8 cellular contexts compared by ENCODE assay signal in genomic region chr9:74379718-74380117, GRCh38.
DNase-seq lines count a peak whose midpoint lies in the region; ATAC-seq and TF ChIP-seq lines count a peak whose summit lies in the region.

No MANE protein-coding gene starts in this region.

- peak in 1 of 2 experiments; percentile 40 for TF ChIP-seq CTCF in Caco-2 (IDR thresholded peaks at IDR 0.05; ENCODE audit: insufficient read depth in 1 of 2, low read depth in 1 of 2, low read length in 1 of 2, severe bottlenecking in 1 of 2, unreplicated experiment in 1 of 2)

- H3K9me3 Mint-ChIP-seq in Caco-2 (ENCODE audit: unreplicated experiment) = no peaks in the 10 kb centered on the region

- DNase-seq in Caco-2 (peak; percentile 13 to 24), SK-N-MC (ENCODE audit: low read depth, low spot score) (peak; percentile 12), inferior parietal cortex (ENCODE audit: extremely low spot score) (peak; percentile 20), sciatic nerve (ENCODE audit: low spot score) (no peak), NCI-H446 (lab: John Stamatoyannopoulos, UW) (no peak)

- H3K4me3 ChIP-seq in Caco-2 (ENCODE audit: low read depth, low read length) (no peak overlapping the region), SK-N-MC (no peak overlapping the region)

- H3K27me3 Mint-ChIP-seq in Caco-2 (ENCODE audit: insufficient read depth, unreplicated experiment) = no peaks in the 10 kb centered on the region

- no peak overlapping the region for H3K27ac Mint-ChIP-seq in Caco-2 (ENCODE audit: unreplicated experiment)

- peak; percentile 68 for ATAC-seq in GM19043 (IDR thresholded peaks at IDR 0.05; ENCODE audit: low read depth, unreplicated experiment)
- ATAC-seq in sciatic nerve = no peak
- ATAC-seq in HG03196 (IDR thresholded peaks at IDR 0.05; ENCODE audit: unreplicated experiment) = no peak

- CTCF ChIA-PET in Caco-2 (lab: Charles Lee) = interaction anchor here (0.9 kb wide), 1 partner anchor 464 kb away, joined by 3 read pairs; no protein-coding TSS in a partner anchor

- H3K9me3 ChIP-seq in Caco-2 = no peaks in the 10 kb centered on the region
- no peaks in the 10 kb centered on the region for H3K9me3 ChIP-seq in KOPT-K1 (ENCODE audit: insufficient read depth, low read length, poor library complexity, severe bottlenecking)
- H3K9me3 ChIP-seq in SK-N-MC (ENCODE audit: low read depth, low read length) = no peaks in the 10 kb centered on the region

- no peak overlapping the region for H3K9ac ChIP-seq in SK-N-MC (ENCODE audit: insufficient read length)

- H3K27ac ChIP-seq in KOPT-K1 (ENCODE audit: low read depth, low read length, poor library complexity, severe bottlenecking) = peak overlapping the region; percentile 50
- no peak overlapping the region for H3K27ac ChIP-seq in SK-N-MC

- no peaks in the 10 kb centered on the region for H3K36me3 ChIP-seq in Caco-2 (ENCODE audit: control insufficient read depth, insufficient read depth, low read length)
- H3K36me3 ChIP-seq in KOPT-K1 (ENCODE audit: insufficient read depth, low read length) = no peaks in the 10 kb centered on the region
- no peaks in the 10 kb centered on the region for H3K36me3 ChIP-seq in SK-N-MC (ENCODE audit: insufficient read depth, low read length)

- no peaks in the 10 kb centered on the region for H3K4me1 ChIP-seq in Caco-2

- POLR2A ChIA-PET in Caco-2 (lab: Charles Lee) = no interaction called here

- no peaks in the 10 kb centered on the region for H3K36me3 Mint-ChIP-seq in Caco-2 (ENCODE audit: insufficient read depth, unreplicated experiment)

- H3K4me1 Mint-ChIP-seq in Caco-2 (ENCODE audit: low read depth, unreplicated experiment) = no peaks in the 10 kb centered on the region

- H3K4me3 Mint-ChIP-seq in Caco-2 (ENCODE audit: unreplicated experiment) = no peak overlapping the region

- no peaks in the 10 kb centered on the region for H3K27me3 ChIP-seq in Caco-2 (replicated peaks; ENCODE audit: control insufficient read depth, insufficient read depth, low read length)

- BruUV-seq in Caco-2 (replicated peaks; lab: Mats Ljungman, UMichigan) = no TSS peak

- intact Hi-C loops in Caco-2 (cut with micrococcal nuclease; ENCODE audit: unreplicated experiment) (loop anchor here (1.0 to 10.0 kb wide), 2 partner anchors 465 to 695 kb away; no protein-coding TSS in a partner anchor), sciatic nerve (cut with DNase I) (no loop called here)

Comparison
In these comparisons a context has a peak if more than half of its experiments do, and no peak if none do; other contexts are left out.
1. DNase-seq: peak in Caco-2 (2 of 2), SK-N-MC (single experiment) and inferior parietal cortex (single experiment); none in sciatic nerve (single experiment) and NCI-H446 (0 of 2).